ENCODE assay signal across 1 cellular context in genomic region chr4:128471576-128471975, GRCh38.
TF ChIP-seq lines count a peak whose summit lies in the region.

No MANE protein-coding gene starts in this region.

TF ChIP-seq in K562, 482 proteins besides CTCF, POLR2A, EP300 and RAD21 (continued from another document and continues in another):
- TF ChIP-seq ZNF518B (CRISPR knock-in tag; IDR thresholded peaks at IDR 0.05) (no peak), ELK1 (CRISPR knock-in tag; IDR thresholded peaks at IDR 0.05) (no peak), ZHX1 (conservative IDR thresholded peaks at IDR 0.05; ENCODE audit: low read length) (no peak), ZNF23 (CRISPR knock-in tag; IDR thresholded peaks at IDR 0.05) (no peak), CBX5 (IDR thresholded peaks at IDR 0.05; ENCODE audit: borderline replicate concordance, low read depth) (no peak), NONO (IDR thresholded peaks at IDR 0.05; ENCODE audit: low read depth in 2 of 2, low read length in 1 of 2) (no peak), TSC22D4 (tag; IDR thresholded peaks at IDR 0.05) (no peak), ZNF583 (CRISPR knock-in tag; IDR thresholded peaks at IDR 0.05) (no peak), PRDM10 (IDR thresholded peaks at IDR 0.05; ENCODE audit: partially characterized antibody) (peak; percentile 95), EHMT2 (IDR thresholded peaks at IDR 0.05) (peak; percentile 84), BCL6 (CRISPR knock-in tag; IDR thresholded peaks at IDR 0.05) (no peak), NR3C1 (CRISPR knock-in tag; IDR thresholded peaks at IDR 0.05) (no peak), MGA (IDR thresholded peaks at IDR 0.05) (no peak; the same call in 1 of the 2 replicates), ATF3 (IDR thresholded peaks at IDR 0.05) (peak; percentile 62; the same call in 1 of the 2 replicates), ATF3 (CRISPR knock-in tag; conservative IDR thresholded peaks at IDR 0.05) (no peak), SMARCE1 (IDR thresholded peaks at IDR 0.05) (peak; percentile 93), PATZ1 (CRISPR knock-in tag; IDR thresholded peaks at IDR 0.05; ENCODE audit: borderline replicate concordance) (no peak)
